In genomic region chr21:44564099-44564498, GRCh38 we compare ENCODE assay signal across 35 cellular contexts. TPM values are rescaled to one million over a fixed set of nuclear protein-coding genes. Genes with fewer than 3 reads are reported as not detected.
"Had no signal": no experiment of that assay in that cellular context is flagged by ENCODE, and none has a peak within 500 bp of the region (broad histone marks: within the 10 kb centered on the region; RNA-seq: fewer than 3 reads in every experiment).

No MANE protein-coding gene starts in this region.

- H3K9me3 Mint-ChIP-seq: type B pancreatic cell had no signal

- H3K27ac ChIP-seq: left lung, lower lobe of right lung, ovary, right atrium auricular region, right lobe of liver, tibial nerve, uterus had no signal

- H3K27me3 ChIP-seq: ovary, right atrium auricular region, right lobe of liver, tibial nerve, uterus had no signal

- H3K9me3 ChIP-seq: lower lobe of right lung, mucosa of descending colon, ovary, right lobe of liver had no signal

- H3K4me2 ChIP-seq: smooth muscle cell had no signal

- H3K27me3 Mint-ChIP-seq: progenitor cell of endocrine pancreas; stimulated activated naive CD8-positive, alpha-beta T cell treated with anti-CD3 and anti-CD28 coated beads, Interleukin-15, amount 100 ng/mL, for 72 hours had no signal

- H3K27ac Mint-ChIP-seq: progenitor cell of endocrine pancreas, type B pancreatic cell had no signal

- H3K4me3 Mint-ChIP-seq: stimulated activated memory B cell treated with anti-CD40 and anti-IgM and Interleukin-4, amounts not matched to agents 10 μg/mL and 1 μg/mL and 100 μg/mL, for 72 hours; type B pancreatic cell had no signal

- H3K4me3 ChIP-seq: left lung, lower lobe of right lung, mucosa of descending colon, ovary, right atrium auricular region, right lobe of liver, smooth muscle cell, tibial nerve, uterus had no signal

- H3K36me3 Mint-ChIP-seq: immature natural killer cell, type B pancreatic cell had no signal

- H3K4me1 ChIP-seq: left lung, lower lobe of right lung, right atrium auricular region, right lobe of liver, tibial nerve, uterus had no signal

- ATAC-seq: left colon; left lung; lower lobe of right lung; mucosa of descending colon; naive thymus-derived CD4-positive, alpha-beta T cell; right lobe of liver; stimulated activated memory B cell treated with anti-CD40 and anti-IgM and Interleukin-4, amounts not matched to agents 10 μg/mL and 1 μg/mL and 100 μg/mL, for 72 hours; stimulated activated naive CD8-positive, alpha-beta T cell treated with anti-CD3 and anti-CD28 coated beads, Interleukin-15, amount 100 ng/mL, for 72 hours had no signal

- H3K36me3 ChIP-seq: left lung, lower lobe of right lung, ovary, right atrium auricular region, right lobe of liver, tibial nerve, uterus had no signal

- DNase-seq: hypothalamus; immature natural killer cell; kidney; left colon; left lung; lower lobe of right lung; mammary epithelial cell; midbrain; mucosa of descending colon; naive thymus-derived CD4-positive, alpha-beta T cell; ovary; right lobe of liver; stimulated activated CD4-positive, alpha-beta T cell treated with anti-CD3 and anti-CD28 coated beads, Interleukin-1b, Interleukin-23, amount 100 ng/mL, for 48 hours; stimulated activated CD4-positive, alpha-beta T cell treated with anti-CD3 and anti-CD28 coated beads, Interleukin-2, amount 100 ng/mL, for 48 hours; stimulated activated CD4-positive, alpha-beta T cell treated with anti-CD3 and anti-CD28 coated beads, Interleukin-4, amount 100 ng/mL, for 4 hours; stimulated activated CD8-positive, alpha-beta memory T cell treated with anti-CD3 and anti-CD28 coated beads, Interleukin-4, amount 100 ng/mL, for 48 hours; stimulated activated naive CD4-positive, alpha-beta T cell treated with Interleukin-2 at 50 U/mL for 16 hours; stimulated activated naive CD8-positive, alpha-beta T cell treated with anti-CD3 and anti-CD28 coated beads, Interleukin-15, amount 100 ng/mL, for 72 hours; substantia nigra; uterus had no signal

RNA-seq across cellular contexts. Expression of gene KRTAP10-3, which starts 5.5 kb away (rescaled TPM):
- total RNA-seq: kidney; left colon; left lung; liver; lower lobe of right lung; mammary epithelial cell; mesenteric fat pad; mucosa of descending colon; myocyte; naive thymus-derived CD4-positive, alpha-beta T cell; omental fat pad; ovary; progenitor cell of endocrine pancreas; pulmonary artery endothelial cell; renal cortical epithelial cell; right atrium auricular region; right lobe of liver; skeletal muscle tissue; smooth muscle cell; temporal lobe; tibial nerve; ureter; uterus had no signal

RNA-seq across cellular contexts. Expression of gene KRTAP10-4, which starts 9.4 kb away (rescaled TPM):
- total RNA-seq: kidney; left colon; left lung; liver; lower lobe of right lung; mammary epithelial cell; mesenteric fat pad; mucosa of descending colon; myocyte; naive thymus-derived CD4-positive, alpha-beta T cell; omental fat pad; ovary; progenitor cell of endocrine pancreas; pulmonary artery endothelial cell; renal cortical epithelial cell; right atrium auricular region; right lobe of liver; skeletal muscle tissue; smooth muscle cell; temporal lobe; tibial nerve; ureter; uterus had no signal

RNA-seq across cellular contexts. Expression of gene KRTAP10-2, which starts 12.8 kb away (rescaled TPM):
- total RNA-seq: kidney; left colon; liver; lower lobe of right lung; mammary epithelial cell; mesenteric fat pad; mucosa of descending colon; myocyte; naive thymus-derived CD4-positive, alpha-beta T cell; omental fat pad; ovary; progenitor cell of endocrine pancreas; pulmonary artery endothelial cell; renal cortical epithelial cell; right atrium auricular region; right lobe of liver; skeletal muscle tissue; smooth muscle cell; temporal lobe; tibial nerve; ureter; uterus had no signal

RNA-seq across cellular contexts. Expression of gene KRTAP10-5, which starts 16.3 kb away (rescaled TPM):
- total RNA-seq: kidney; left colon; left lung; liver; lower lobe of right lung; mammary epithelial cell; mesenteric fat pad; mucosa of descending colon; myocyte; naive thymus-derived CD4-positive, alpha-beta T cell; omental fat pad; ovary; progenitor cell of endocrine pancreas; pulmonary artery endothelial cell; renal cortical epithelial cell; right atrium auricular region; right lobe of liver; skeletal muscle tissue; smooth muscle cell; temporal lobe; tibial nerve; ureter; uterus had no signal

RNA-seq across cellular contexts. Expression of gene KRTAP10-1, which starts 24.1 kb away (rescaled TPM):
- total RNA-seq: kidney; left colon; left lung; liver; lower lobe of right lung; mammary epithelial cell; mesenteric fat pad; mucosa of descending colon; myocyte; naive thymus-derived CD4-positive, alpha-beta T cell; omental fat pad; ovary; progenitor cell of endocrine pancreas; pulmonary artery endothelial cell; renal cortical epithelial cell; right atrium auricular region; right lobe of liver; skeletal muscle tissue; smooth muscle cell; temporal lobe; tibial nerve; ureter; uterus had no signal
